ENCODE assay signal across 8 cellular contexts in the genomic region with DNA sequence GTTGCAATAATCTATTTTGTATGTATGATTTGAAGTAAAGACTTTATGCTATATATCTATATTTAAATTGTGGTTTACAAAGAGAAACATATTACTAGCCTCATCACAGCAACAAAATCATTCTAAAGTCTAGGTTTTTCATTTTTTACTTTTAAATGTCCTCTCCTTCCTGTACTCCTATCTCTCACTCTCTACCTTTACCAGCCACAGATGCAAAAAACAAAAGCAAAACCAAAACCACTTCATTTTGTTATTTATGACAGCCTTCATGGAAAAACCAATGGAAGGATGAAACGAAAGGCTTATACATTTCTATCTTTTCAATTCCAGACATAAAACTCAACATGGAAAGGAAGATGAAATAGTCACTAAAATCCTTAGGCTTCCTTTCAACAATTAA. TPM values are rescaled to one million over a fixed set of nuclear protein-coding genes. Genes with fewer than 3 reads are reported as not detected.
DNase-seq lines count a peak whose midpoint lies in the region; ATAC-seq and FAIRE-seq lines count a peak whose summit lies in the region.
"Not testable (repeated sequence)": the region's sequence is repeated elsewhere in the genome, so short reads cannot be mapped to it uniquely, and the experiment has no call there.

No MANE protein-coding gene starts in this region.

- H3K4me1 ChIP-seq in small intestine (ENCODE audit: control insufficient read depth in 2 of 2, insufficient read depth in 1 of 2, low read depth in 1 of 2, low read length in 1 of 2), result not testable (repeated sequence)

- not testable (repeated sequence) for H3K27me3 ChIP-seq in small intestine (ENCODE audit: control insufficient read depth in 2 of 2, insufficient read depth in 2 of 2, low read length in 2 of 2)

- H3K4me1 Mint-ChIP-seq in activated CD4-positive, alpha-beta T cell treated with anti-CD3 and anti-CD28 coated beads for 36 hours; activated CD8-positive, alpha-beta T cell treated with anti-CD3 and anti-CD28 coated beads, Interleukin-2, amount 10 ng/mL, durations not matched to agents 7 days and 5 days (ENCODE audit: low read depth); activated CD8-positive, alpha-beta memory T cell treated with anti-CD3 and anti-CD28 coated beads, Interleukin-2, amount 10 ng/mL, durations not matched to agents 7 days and 5 days; activated naive CD8-positive, alpha-beta T cell treated with anti-CD3 and anti-CD28 coated beads, Interleukin-2, amount 10 ng/mL, durations not matched to agents 7 days and 5 days: not testable (repeated sequence)

- not testable (repeated sequence) for H3K27ac Mint-ChIP-seq in activated CD4-positive, alpha-beta T cell treated with anti-CD3 and anti-CD28 coated beads for 36 hours; activated CD8-positive, alpha-beta T cell treated with anti-CD3 and anti-CD28 coated beads, Interleukin-2, amount 10 ng/mL, durations not matched to agents 7 days and 5 days; activated CD8-positive, alpha-beta memory T cell treated with anti-CD3 and anti-CD28 coated beads, Interleukin-2, amount 10 ng/mL, durations not matched to agents 7 days and 5 days; activated naive CD8-positive, alpha-beta T cell treated with anti-CD3 and anti-CD28 coated beads, Interleukin-2, amount 10 ng/mL, durations not matched to agents 7 days and 5 days

- CTCF ChIA-PET in activated CD4-positive, alpha-beta T cell treated with anti-CD3 and anti-CD28 coated beads for 36 hours (lab: Charles Lee); activated CD8-positive, alpha-beta T cell treated with anti-CD3 and anti-CD28 coated beads, Interleukin-2, amount 10 ng/mL, durations not matched to agents 7 days and 5 days (lab: Charles Lee); activated CD8-positive, alpha-beta memory T cell treated with anti-CD3 and anti-CD28 coated beads, Interleukin-2, amount 10 ng/mL, durations not matched to agents 7 days and 5 days (lab: Charles Lee): not testable (repeated sequence)

- H3K4me3 Mint-ChIP-seq in activated CD4-positive, alpha-beta T cell treated with anti-CD3 and anti-CD28 coated beads for 36 hours; activated CD8-positive, alpha-beta T cell treated with anti-CD3 and anti-CD28 coated beads, Interleukin-2, amount 10 ng/mL, durations not matched to agents 7 days and 5 days; activated CD8-positive, alpha-beta memory T cell treated with anti-CD3 and anti-CD28 coated beads, Interleukin-2, amount 10 ng/mL, durations not matched to agents 7 days and 5 days; activated naive CD8-positive, alpha-beta T cell treated with anti-CD3 and anti-CD28 coated beads, Interleukin-2, amount 10 ng/mL, durations not matched to agents 7 days and 5 days: not testable (repeated sequence)

- not testable (repeated sequence) for H3K27ac ChIP-seq in small intestine (ENCODE audit: low read depth in 1 of 2, low read length in 1 of 2)

- no CpG with 5 or more reads among the region's 1 CpG for WGBS in small intestine, 3 donors

- H3K4me3 ChIP-seq in small intestine (ENCODE audit: low read depth in 1 of 2, low read length in 2 of 2), result not testable (repeated sequence)

- DNase-seq in activated CD4-positive, alpha-beta T cell treated with anti-CD3 and anti-CD28 coated beads for 36 hours; activated CD8-positive, alpha-beta T cell treated with anti-CD3 and anti-CD28 coated beads, Interleukin-2, amount 10 ng/mL, durations not matched to agents 7 days and 5 days; activated CD8-positive, alpha-beta memory T cell treated with anti-CD3 and anti-CD28 coated beads, Interleukin-2, amount 10 ng/mL, durations not matched to agents 7 days and 5 days; activated naive CD8-positive, alpha-beta T cell treated with anti-CD3 and anti-CD28 coated beads, Interleukin-2, amount 10 ng/mL, durations not matched to agents 7 days and 5 days; frontal cortex (ENCODE audit: low spot score in 2 of 2); small intestine: not testable (repeated sequence)

- POLR2A ChIA-PET in activated CD4-positive, alpha-beta T cell treated with anti-CD3 and anti-CD28 coated beads for 36 hours (lab: Charles Lee); activated CD8-positive, alpha-beta T cell treated with anti-CD3 and anti-CD28 coated beads, Interleukin-2, amount 10 ng/mL, durations not matched to agents 7 days and 5 days (lab: Charles Lee); activated naive CD8-positive, alpha-beta T cell treated with anti-CD3 and anti-CD28 coated beads, Interleukin-2, amount 10 ng/mL, durations not matched to agents 7 days and 5 days (lab: Charles Lee): not testable (repeated sequence)

- not testable (repeated sequence) for H3K9me3 Mint-ChIP-seq in activated CD4-positive, alpha-beta T cell treated with anti-CD3 and anti-CD28 coated beads for 36 hours (ENCODE audit: low read depth); activated CD8-positive, alpha-beta T cell treated with anti-CD3 and anti-CD28 coated beads, Interleukin-2, amount 10 ng/mL, durations not matched to agents 7 days and 5 days (ENCODE audit: insufficient read depth); activated CD8-positive, alpha-beta memory T cell treated with anti-CD3 and anti-CD28 coated beads, Interleukin-2, amount 10 ng/mL, durations not matched to agents 7 days and 5 days (ENCODE audit: low read depth); activated naive CD8-positive, alpha-beta T cell treated with anti-CD3 and anti-CD28 coated beads, Interleukin-2, amount 10 ng/mL, durations not matched to agents 7 days and 5 days

- intact Hi-C loops in activated CD4-positive, alpha-beta T cell treated with anti-CD3 and anti-CD28 coated beads for 36 hours (cut with DNase I, micrococcal nuclease), result not testable (repeated sequence)

- peak; percentile 26 for ATAC-seq in activated CD4-positive, alpha-beta T cell treated with anti-CD3 and anti-CD28 coated beads for 36 hours
- ATAC-seq in activated CD8-positive, alpha-beta T cell treated with anti-CD3 and anti-CD28 coated beads, Interleukin-2, amount 10 ng/mL, durations not matched to agents 7 days and 5 days, result peak; percentile 47
- ATAC-seq in activated CD8-positive, alpha-beta memory T cell treated with anti-CD3 and anti-CD28 coated beads, Interleukin-2, amount 10 ng/mL, durations not matched to agents 7 days and 5 days, result peak; percentile 74
- ATAC-seq in activated naive CD8-positive, alpha-beta T cell treated with anti-CD3 and anti-CD28 coated beads, Interleukin-2, amount 10 ng/mL, durations not matched to agents 7 days and 5 days (ENCODE audit: low read depth), result peak; percentile 52

- not testable (repeated sequence) for H3K36me3 ChIP-seq in small intestine (ENCODE audit: control insufficient read depth in 2 of 2, insufficient read depth in 2 of 2, low read length in 2 of 2)

- FAIRE-seq in colon (lab: Jason Lieb, UNC) (peak; percentile 74), endometrium (lab: Jason Lieb, UNC) (peak; percentile 50), frontal cortex (lab: Jason Lieb, UNC) (peak; percentile 24), small intestine (lab: Jason Lieb, UNC) (peak; percentile 5)

- not testable (repeated sequence) for H3K27me3 Mint-ChIP-seq in activated CD4-positive, alpha-beta T cell treated with anti-CD3 and anti-CD28 coated beads for 36 hours; activated CD8-positive, alpha-beta T cell treated with anti-CD3 and anti-CD28 coated beads, Interleukin-2, amount 10 ng/mL, durations not matched to agents 7 days and 5 days (ENCODE audit: low read depth); activated CD8-positive, alpha-beta memory T cell treated with anti-CD3 and anti-CD28 coated beads, Interleukin-2, amount 10 ng/mL, durations not matched to agents 7 days and 5 days; activated naive CD8-positive, alpha-beta T cell treated with anti-CD3 and anti-CD28 coated beads, Interleukin-2, amount 10 ng/mL, durations not matched to agents 7 days and 5 days

- H3K36me3 Mint-ChIP-seq in activated CD4-positive, alpha-beta T cell treated with anti-CD3 and anti-CD28 coated beads for 36 hours (ENCODE audit: low read depth), result peaks cover 18% of the 10 kb centered on the region
- H3K36me3 Mint-ChIP-seq in activated CD8-positive, alpha-beta T cell treated with anti-CD3 and anti-CD28 coated beads, Interleukin-2, amount 10 ng/mL, durations not matched to agents 7 days and 5 days (ENCODE audit: low read depth); activated CD8-positive, alpha-beta memory T cell treated with anti-CD3 and anti-CD28 coated beads, Interleukin-2, amount 10 ng/mL, durations not matched to agents 7 days and 5 days; activated naive CD8-positive, alpha-beta T cell treated with anti-CD3 and anti-CD28 coated beads, Interleukin-2, amount 10 ng/mL, durations not matched to agents 7 days and 5 days: not testable (repeated sequence)

- H3K9me3 ChIP-seq in small intestine (ENCODE audit: control insufficient read depth, low read depth), result not testable (repeated sequence)

RNA-seq across cellular contexts. Expression of gene PARG, which starts 31.5 kb away (rescaled TPM):
- 10 to 100 TPM; 33.9 to 36.1 TPM for total RNA-seq in activated CD4-positive, alpha-beta T cell treated with anti-CD3 and anti-CD28 coated beads for 36 hours
- 10 to 100 TPM; 29.7 to 31.6 TPM for total RNA-seq in activated CD8-positive, alpha-beta T cell treated with anti-CD3 and anti-CD28 coated beads, Interleukin-2, amount 10 ng/mL, durations not matched to agents 7 days and 5 days
- total RNA-seq in activated CD8-positive, alpha-beta memory T cell treated with anti-CD3 and anti-CD28 coated beads, Interleukin-2, amount 10 ng/mL, durations not matched to agents 7 days and 5 days, result 10 to 100 TPM; 29.1 to 31.6 TPM
- total RNA-seq in activated naive CD8-positive, alpha-beta T cell treated with anti-CD3 and anti-CD28 coated beads, Interleukin-2, amount 10 ng/mL, durations not matched to agents 7 days and 5 days, result 10 to 100 TPM; 32.7 to 34.2 TPM
- 129 TPM for total RNA-seq in frontal cortex
- 10 to 100 TPM in 2 of 3 donors, 1 to 10 TPM in 1; 7.8 to 12.3 (median 11.2) TPM for polyA plus RNA-seq in small intestine

RNA-seq across cellular contexts. Expression of gene TIMM23B, which starts 31.6 kb away (rescaled TPM):
- total RNA-seq in activated CD4-positive, alpha-beta T cell treated with anti-CD3 and anti-CD28 coated beads for 36 hours, result 10 to 100 TPM; 21.3 to 27.3 TPM
- 10 to 100 TPM; 17.3 to 18.0 TPM for total RNA-seq in activated CD8-positive, alpha-beta T cell treated with anti-CD3 and anti-CD28 coated beads, Interleukin-2, amount 10 ng/mL, durations not matched to agents 7 days and 5 days
- 10 to 100 TPM; 18.5 to 19.6 TPM for total RNA-seq in activated CD8-positive, alpha-beta memory T cell treated with anti-CD3 and anti-CD28 coated beads, Interleukin-2, amount 10 ng/mL, durations not matched to agents 7 days and 5 days
- total RNA-seq in activated naive CD8-positive, alpha-beta T cell treated with anti-CD3 and anti-CD28 coated beads, Interleukin-2, amount 10 ng/mL, durations not matched to agents 7 days and 5 days, result 10 to 100 TPM; 19.2 to 21.1 TPM
- total RNA-seq in frontal cortex, result 17.1 TPM
- 1 to 10 TPM; 3.4 to 8.7 (median 6.5) TPM for polyA plus RNA-seq in small intestine
